In genomic region chr19:36797786-36798108, GRCh38 we compare ENCODE assay signal across 8 cellular contexts. TPM values are rescaled to one million over a fixed set of nuclear protein-coding genes. Genes with fewer than 3 reads are reported as not detected.
DNase-seq lines count a peak whose midpoint lies in the region; ATAC-seq and TF ChIP-seq lines count a peak whose summit lies in the region.

No MANE protein-coding gene starts in this region.

- H3K27me3 ChIP-seq in heart left ventricle (no peaks in the 10 kb centered on the region), vagina (no peaks in the 10 kb centered on the region)

- H3K36me3 Mint-ChIP-seq in mesothelial cell of epicardium, result peaks cover 36% of the 10 kb centered on the region

- peak overlapping the region; percentile 76 for H3K4me3 Mint-ChIP-seq in mesothelial cell of epicardium

- H3K27ac ChIP-seq in heart left ventricle, result peak overlapping the region; percentile 4 to 88 (median 82)
- peak overlapping the region; percentile 46 for H3K27ac ChIP-seq in caudate nucleus (ENCODE audit: low read depth, low read length)
- peak overlapping the region; percentile 79 for H3K27ac ChIP-seq in vagina

- no peak for TF ChIP-seq POLR2A in heart left ventricle (IDR thresholded peaks at IDR 0.05)
- TF ChIP-seq POLR2A in vagina (IDR thresholded peaks at IDR 0.05), result no peak

- peak overlapping the region; percentile 73 for H3K27ac Mint-ChIP-seq in mesothelial cell of epicardium

- in situ Hi-C loops in ACHN (cut with HindIII; ENCODE audit: low pct_ligation_motif_present, low pct_unique_long_range_greater_than_20kb, low sequenced_read_pairs), result no loop called here

- ATAC-seq in heart left ventricle, result no peak
- no peak for ATAC-seq in HG02610 (IDR thresholded peaks at IDR 0.05; ENCODE audit: unreplicated experiment)
- ATAC-seq in GM18498 (IDR thresholded peaks at IDR 0.05; ENCODE audit: unreplicated experiment), result no peak

- peaks cover 38% of the 10 kb centered on the region for H3K9me3 Mint-ChIP-seq in mesothelial cell of epicardium

- no peaks in the 10 kb centered on the region for H3K27me3 Mint-ChIP-seq in mesothelial cell of epicardium (ENCODE audit: low read depth)

- intact Hi-C loops in heart left ventricle (cut with DNase I), result loop anchor here in 4 of 10 donors (2.0 to 10.0 kb wide), 4 partner anchors 25 to 57 kb away; partner anchors contain the start of genes ZNF345 (in 2 of the 4), ZNF790 (in 2 of the 4) and ZNF850 (in 2 of the 4)
- intact Hi-C loops in cardiac septum (cut with DNase I), result loop anchor here (2.0 kb wide), 1 partner anchor 25 kb away; the partner anchor contains the start of gene ZNF850
- intact Hi-C loops in vagina (cut with DNase I), result no loop called here

- DNase-seq in heart left ventricle, result no peak
- DNase-seq in cardiac septum (ENCODE audit: low spot score), result no peak
- DNase-seq in caudate nucleus (lab: John Stamatoyannopoulos, UW), result no peak
- no peak for DNase-seq in mesothelial cell of epicardium (ENCODE audit: low spot score in 2 of 2, unreplicated experiment in 2 of 2)
- no peak for DNase-seq in vagina (ENCODE audit: extremely low spot score in 2 of 2)
- DNase-seq in ACHN, result no peak

- no peaks in the 10 kb centered on the region for H3K4me1 Mint-ChIP-seq in mesothelial cell of epicardium

- H3K4me1 ChIP-seq in heart left ventricle (peaks cover 0 to 16% (median 8%) of the 10 kb centered on the region in 12 donors), vagina (peaks cover 18% of the 10 kb centered on the region)

- H3K36me3 ChIP-seq in heart left ventricle (peaks cover 0 to 39% (median 15%) of the 10 kb centered on the region in 9 donors), vagina (peaks cover 0 to 28% of the 10 kb centered on the region in 2 donors)

- peak overlapping the region; percentile 66 to 96 (median 77) for H3K4me3 ChIP-seq in heart left ventricle
- peak overlapping the region; percentile 75 to 76 for H3K4me3 ChIP-seq in vagina

- WGBS in heart left ventricle, 4 donors, result 0 to 1% (median 1%) methylated on average over 9 of the region's 9 CpGs

- H3K9me3 ChIP-seq in heart left ventricle (peaks cover 0 to 81% (median 22%) of the 10 kb centered on the region in 12 donors), vagina (peaks cover 7% of the 10 kb centered on the region)

- TF ChIP-seq CTCF in heart left ventricle (IDR thresholded peaks at IDR 0.05) (no peak), mesothelial cell of epicardium (IDR thresholded peaks at IDR 0.05; ENCODE audit: unreplicated experiment) (no peak), vagina (IDR thresholded peaks at IDR 0.05) (no peak)

RNA-seq across cellular contexts. Expression of gene ZNF850, which starts 25.1 kb away (rescaled TPM):
- total RNA-seq in heart left ventricle (1 to 10 TPM; 2.3 to 7.3 (median 4.0) TPM), cardiac septum (3.3 TPM), mesothelial cell of epicardium (11.1 to 14.5 TPM (median 12.6 TPM) in 3 replicates), vagina (2.2 TPM)
- polyA plus RNA-seq in heart left ventricle, result 1 to 10 TPM in 1 of 2 donors, under 1 TPM in 1; 0.84 to 2.7 TPM

RNA-seq across cellular contexts. Expression of gene ZNF790, which starts 40.4 kb away (rescaled TPM):
- total RNA-seq in heart left ventricle, result 10 to 100 TPM in 2 of 9 donors, 1 to 10 TPM in 7; 3.4 to 13.0 (median 8.5) TPM
- polyA plus RNA-seq in heart left ventricle, result 1 to 10 TPM; 3.7 to 4.6 TPM
- 7.8 TPM for total RNA-seq in cardiac septum
- total RNA-seq in mesothelial cell of epicardium, result 12.4 to 13.3 TPM (median 12.8 TPM) in 3 replicates
- total RNA-seq in vagina, result 2.5 TPM

RNA-seq across cellular contexts. Expression of gene ZNF345, which starts 52.9 kb away (rescaled TPM):
- total RNA-seq in heart left ventricle (1 to 10 TPM in 8 of 9 donors, under 1 TPM in 1; 0.64 to 5.9 (median 4.3) TPM), cardiac septum (2.7 TPM), mesothelial cell of epicardium (14.0 to 15.8 TPM (median 15.2 TPM) in 3 replicates), vagina (6.9 TPM)
- polyA plus RNA-seq in heart left ventricle, result 1 to 10 TPM; 1.6 to 2.5 TPM
